Comparison of ENCODE assay signal across 1 cellular context in genomic region chr1:48245106-48245505, GRCh38.
TF ChIP-seq lines count a peak whose summit lies in the region.

No MANE protein-coding gene starts in this region.

TF ChIP-seq in endothelial cell of umbilical vein, 7 proteins besides CTCF, POLR2A, EP300 and RAD21:
- TF ChIP-seq MAX (IDR thresholded peaks at IDR 0.05; ENCODE audit: insufficient read depth, insufficient read length): no peak
- TF ChIP-seq GATA2 (IDR thresholded peaks at IDR 0.05; ENCODE audit: insufficient read depth, insufficient read length, low read depth, low read length): no peak
- TF ChIP-seq MYC (IDR thresholded peaks at IDR 0.05; ENCODE audit: low read depth, low read length): no peak
- TF ChIP-seq JUN (IDR thresholded peaks at IDR 0.05; ENCODE audit: borderline replicate concordance, insufficient read depth, insufficient read length, low read depth): no peak
- no peak for TF ChIP-seq FOS (IDR thresholded peaks at IDR 0.05; ENCODE audit: borderline replicate concordance, insufficient read depth, low read length)
- no peak for TF ChIP-seq EZH2 (IDR thresholded peaks at IDR 0.05; ENCODE audit: borderline replicate concordance, low read depth, low read length, severe bottlenecking)
- no peak for TF ChIP-seq POLR2AphosphoS5 (IDR thresholded peaks at IDR 0.05; ENCODE audit: insufficient read depth, low read depth, low read length)
